ENCODE assay signal across 12 cellular contexts in genomic region chr14:32703246-32703645, GRCh38.
A peak's percentile ranks its signal among the peaks of the same experiment; 100 is the strongest.
DNase-seq lines count a peak whose midpoint lies in the region; ATAC-seq, FAIRE-seq and TF ChIP-seq lines count a peak whose summit lies in the region.
"Had no signal": no experiment of that assay in that cellular context is flagged by ENCODE, and none has a peak within 500 bp of the region (broad histone marks: within the 10 kb centered on the region; RNA-seq: fewer than 3 reads in every experiment).

No MANE protein-coding gene starts in this region.

- FAIRE-seq in GM12891 (lab: Jason Lieb, UNC), result no peak

- no peak overlapping the region for H3K4me3 Mint-ChIP-seq in activated naive CD4-positive, alpha-beta T cell treated with anti-CD3 and anti-CD28 coated beads for 36 hours
- H3K4me3 Mint-ChIP-seq: natural killer cell had no signal

- no peaks in the 10 kb centered on the region for H3K36me3 ChIP-seq in uterus

- H3K36me3 Mint-ChIP-seq in activated naive CD4-positive, alpha-beta T cell treated with anti-CD3 and anti-CD28 coated beads for 36 hours (ENCODE audit: low read depth), result no peaks in the 10 kb centered on the region
- H3K36me3 Mint-ChIP-seq: natural killer cell had no signal

- intact Hi-C loops in activated naive CD4-positive, alpha-beta T cell treated with anti-CD3 and anti-CD28 coated beads for 36 hours (cut with micrococcal nuclease), result loop anchor here (5.0 kb wide), 1 partner anchor 126 kb away; no protein-coding TSS in a partner anchor
- intact Hi-C loops in left cardiac atrium (cut with DNase I), result no loop called here
- intact Hi-C loops in uterus (cut with DNase I; ENCODE audit: low total_unique reads), result no loop called here

- ATAC-seq in left cardiac atrium, result peak; percentile 75 to 79
- peak; percentile 70 for ATAC-seq in omental fat pad (ENCODE audit: low FRiP score)
- no peak for ATAC-seq in HG03139 (IDR thresholded peaks at IDR 0.05; ENCODE audit: unreplicated experiment)
- ATAC-seq: natural killer cell had no signal

- peaks cover 8% of the 10 kb centered on the region for H3K4me1 Mint-ChIP-seq in activated naive CD4-positive, alpha-beta T cell treated with anti-CD3 and anti-CD28 coated beads for 36 hours (ENCODE audit: low read depth)
- H3K4me1 Mint-ChIP-seq: natural killer cell had no signal

- H3K9me3 Mint-ChIP-seq in activated naive CD4-positive, alpha-beta T cell treated with anti-CD3 and anti-CD28 coated beads for 36 hours, result no peaks in the 10 kb centered on the region

- H3K4me3 ChIP-seq in uterus, result no peak overlapping the region

- H3K27ac Mint-ChIP-seq in activated naive CD4-positive, alpha-beta T cell treated with anti-CD3 and anti-CD28 coated beads for 36 hours, result peak overlapping the region; percentile 9
- H3K27ac Mint-ChIP-seq: natural killer cell had no signal

- H3K27me3 Mint-ChIP-seq in activated naive CD4-positive, alpha-beta T cell treated with anti-CD3 and anti-CD28 coated beads for 36 hours (ENCODE audit: low read depth), result no peaks in the 10 kb centered on the region

- CTCF ChIA-PET in activated naive CD4-positive, alpha-beta T cell treated with anti-CD3 and anti-CD28 coated beads for 36 hours (lab: Charles Lee), result no interaction called here

- peak overlapping the region; percentile 75 to 86 for H3K27ac ChIP-seq in uterus
- H3K27ac ChIP-seq: 22Rv1 had no signal

- no peak for DNase-seq in activated naive CD4-positive, alpha-beta T cell treated with anti-CD3 and anti-CD28 coated beads for 36 hours
- no peak for DNase-seq in activated naive CD4-positive, alpha-beta T cell treated with Interleukin-2 at 50 U/mL for 16 hours
- no peak for DNase-seq in left cardiac atrium
- no peak for DNase-seq in omental fat pad (ENCODE audit: low spot score)
- DNase-seq in uterus, result no peak
- no peak for DNase-seq in SKM-1 (lab: John Stamatoyannopoulos, UW; ENCODE audit: unreplicated experiment)
- no peak for DNase-seq in GM12891 (ENCODE audit: insufficient read length, low spot score)
- DNase-seq: GDM1, natural killer cell, NCI-H1417 treated with DMSO at 0.1 percent for 48 hours had no signal

- TF ChIP-seq POLR2A in uterus (IDR thresholded peaks at IDR 0.05) (no peak), GM12891 (IDR thresholded peaks at IDR 0.05; ENCODE audit: low read depth, low read length) (no peak)

- no peaks in the 10 kb centered on the region for H3K9me3 ChIP-seq in uterus

- H3K4me1 ChIP-seq in uterus, result peaks cover 0 to 5% of the 10 kb centered on the region in 2 donors

- TF ChIP-seq CTCF in omental fat pad (IDR thresholded peaks at IDR 0.05), result no peak
- no peak for TF ChIP-seq CTCF in uterus (IDR thresholded peaks at IDR 0.05)

- no peaks in the 10 kb centered on the region for H3K27me3 ChIP-seq in uterus

TF ChIP-seq in GM12891, 5 proteins besides CTCF, POLR2A, EP300 and RAD21:
- TF ChIP-seq POLR2AphosphoS5 (IDR thresholded peaks at IDR 0.05; ENCODE audit: low read depth, low read length) (no peak), PAX5 (IDR thresholded peaks at IDR 0.05; ENCODE audit: insufficient read depth, low read length, severe bottlenecking) (no peak), TAF1 (IDR thresholded peaks at IDR 0.05; ENCODE audit: low read depth, low read length) (no peak), POU2F2 (IDR thresholded peaks at IDR 0.05; ENCODE audit: low read depth, low read length) (no peak), SPI1 (IDR thresholded peaks at IDR 0.05; ENCODE audit: low read depth, low read length) (no peak)
